5 cellular contexts compared by ENCODE assay signal in genomic region chr2:190217616-190218015, GRCh38.
"Had no signal": no experiment of that assay in that cellular context is flagged by ENCODE, and none has a peak within 500 bp of the region (broad histone marks: within the 10 kb centered on the region; RNA-seq: fewer than 3 reads in every experiment).

No MANE protein-coding gene starts in this region.

- H2AFZ ChIP-seq: GM23338 had no signal

- H3K4me3 Mint-ChIP-seq: GM23338, IgD-negative memory B cell had no signal

- H3K27me3 Mint-ChIP-seq: IgD-negative memory B cell had no signal

- H3K9me3 Mint-ChIP-seq: IgD-negative memory B cell had no signal

- H3K27ac ChIP-seq: HL-60, KMS-11 had no signal

- H3K9ac ChIP-seq: KMS-11 had no signal

- H3K36me3 ChIP-seq: HAP-1 had no signal

- H3K4me2 ChIP-seq: GM23338, KMS-11 had no signal

- H3K27ac Mint-ChIP-seq: GM23338 had no signal

- H3K4me3 ChIP-seq: GM23338, HAP-1 had no signal

- H3K9me3 ChIP-seq: HAP-1 had no signal
